Comparison of ENCODE assay signal across 9 cellular contexts in genomic region chr2:241036964-241037421, GRCh38. TPM values are rescaled to one million over a fixed set of nuclear protein-coding genes. Genes with fewer than 3 reads are reported as not detected.
DNase-seq lines count a peak whose midpoint lies in the region; ATAC-seq and TF ChIP-seq lines count a peak whose summit lies in the region.
"Had no signal": no experiment of that assay in that cellular context is flagged by ENCODE, and none has a peak within 500 bp of the region (broad histone marks: within the 10 kb centered on the region; RNA-seq: fewer than 3 reads in every experiment).

No MANE protein-coding gene starts in this region.

- H3K27ac ChIP-seq in lower lobe of right lung: peak overlapping the region; percentile 33
- H3K27ac ChIP-seq: adrenal gland had no signal

- peaks cover 15% of the 10 kb centered on the region for H3K4me1 ChIP-seq in lower lobe of right lung
- H3K4me1 ChIP-seq: adrenal gland had no signal

- no peak for TF ChIP-seq CTCF in GM10248 (IDR thresholded peaks at IDR 0.05; ENCODE audit: control extremely low read depth, extremely low read depth, low read depth, missing control alignments)
- no peak for TF ChIP-seq CTCF in WTC11 (IDR thresholded peaks at IDR 0.05)
- TF ChIP-seq CTCF in lower lobe of right lung (IDR thresholded peaks at IDR 0.05): no peak

- H3K27me3 ChIP-seq in lower lobe of right lung (ENCODE audit: low read depth): no peaks in the 10 kb centered on the region
- H3K27me3 ChIP-seq: adrenal gland had no signal

- peak; percentile 34 for ATAC-seq in GM21619 (IDR thresholded peaks at IDR 0.05; ENCODE audit: unreplicated experiment)
- ATAC-seq in WTC11: no peak
- ATAC-seq in lower lobe of right lung: no peak

- peak overlapping the region; percentile 46 for H3K4me3 ChIP-seq in lower lobe of right lung
- H3K4me3 ChIP-seq: adrenal gland had no signal

- no peaks in the 10 kb centered on the region for H3K4me1 Mint-ChIP-seq in WTC11

- peak overlapping the region; percentile 53 for H3K4me3 Mint-ChIP-seq in WTC11

- peaks cover 18% of the 10 kb centered on the region for H3K27me3 Mint-ChIP-seq in WTC11 (ENCODE audit: low read depth)

- no peak overlapping the region for H3K27ac Mint-ChIP-seq in WTC11

- DNase-seq in GM10248 (ENCODE audit: extremely low spot score) (peak; percentile 77), WTC11 (ENCODE audit: low spot score) (no peak), lower lobe of right lung (no peak), amygdala (lab: John Stamatoyannopoulos, UW) (no peak), NCI-H2029 (lab: John Stamatoyannopoulos, UW) (no peak), cerebellum (ENCODE audit: low spot score) (no peak), HuH-7 (ENCODE audit: low spot score) (no peak)

- H3K36me3 ChIP-seq in lower lobe of right lung: peaks cover 61% of the 10 kb centered on the region

- H3K9me3 Mint-ChIP-seq in WTC11: no peaks in the 10 kb centered on the region

- CTCF ChIA-PET in GM10248 (lab: Yijun Ruan, JAX) (no interaction called here), WTC11 (lab: Charles Lee) (interaction anchor here (1.4 kb wide), 1 partner anchor 41 kb away, joined by 5 read pairs; no protein-coding TSS in a partner anchor)

- H3K36me3 Mint-ChIP-seq in WTC11: no peaks in the 10 kb centered on the region

- POLR2A ChIA-PET in GM10248 (lab: Yijun Ruan, JAX): no interaction called here
- POLR2A ChIA-PET in WTC11 (lab: Charles Lee): no interaction called here

- H3K9me3 ChIP-seq in lower lobe of right lung: no peaks in the 10 kb centered on the region
- H3K9me3 ChIP-seq: adrenal gland had no signal

- intact Hi-C loops in lower lobe of right lung (cut with DNase I): no loop called here

TF ChIP-seq in WTC11, 78 proteins besides CTCF, POLR2A, EP300 and RAD21:
- TF ChIP-seq MAX (CRISPR knock-in tag; IDR thresholded peaks at IDR 0.05) (no peak), E2F1 (CRISPR knock-in tag; IDR thresholded peaks at IDR 0.05) (no peak), SOX15 (CRISPR knock-in tag; IDR thresholded peaks at IDR 0.05) (no peak), ZNF512 (CRISPR knock-in tag; IDR thresholded peaks at IDR 0.05; ENCODE audit: borderline replicate concordance) (no peak), NFATC4 (CRISPR knock-in tag; IDR thresholded peaks at IDR 0.05) (no peak), TEAD4 (CRISPR knock-in tag; IDR thresholded peaks at IDR 0.05) (no peak), PRDM15 (CRISPR knock-in tag; IDR thresholded peaks at IDR 0.05) (no peak), ZMAT4 (CRISPR knock-in tag; IDR thresholded peaks at IDR 0.05) (no peak), USF1 (CRISPR knock-in tag; IDR thresholded peaks at IDR 0.05) (no peak), MYBL2 (CRISPR knock-in tag; IDR thresholded peaks at IDR 0.05) (no peak), TP53 (CRISPR knock-in tag; IDR thresholded peaks at IDR 0.05) (no peak), RELA (CRISPR knock-in tag; IDR thresholded peaks at IDR 0.05; ENCODE audit: borderline replicate concordance) (no peak), GABPB1 (CRISPR knock-in tag; IDR thresholded peaks at IDR 0.05) (no peak), ATF6 (CRISPR knock-in tag; IDR thresholded peaks at IDR 0.05) (no peak), NR1H2 (CRISPR knock-in tag; IDR thresholded peaks at IDR 0.05) (no peak), ZNF263 (CRISPR knock-in tag; IDR thresholded peaks at IDR 0.05; ENCODE audit: low read depth) (no peak)

RNA-seq across cellular contexts. Expression of gene SNED1, which starts 38.6 kb away (rescaled TPM):
- total RNA-seq in WTC11 (2021) (2.5 to 3.2 TPM (median 2.7 TPM) in 3 replicates), lower lobe of right lung (36.2 TPM), cerebellum (12.0 TPM)
